In the genomic region with DNA sequence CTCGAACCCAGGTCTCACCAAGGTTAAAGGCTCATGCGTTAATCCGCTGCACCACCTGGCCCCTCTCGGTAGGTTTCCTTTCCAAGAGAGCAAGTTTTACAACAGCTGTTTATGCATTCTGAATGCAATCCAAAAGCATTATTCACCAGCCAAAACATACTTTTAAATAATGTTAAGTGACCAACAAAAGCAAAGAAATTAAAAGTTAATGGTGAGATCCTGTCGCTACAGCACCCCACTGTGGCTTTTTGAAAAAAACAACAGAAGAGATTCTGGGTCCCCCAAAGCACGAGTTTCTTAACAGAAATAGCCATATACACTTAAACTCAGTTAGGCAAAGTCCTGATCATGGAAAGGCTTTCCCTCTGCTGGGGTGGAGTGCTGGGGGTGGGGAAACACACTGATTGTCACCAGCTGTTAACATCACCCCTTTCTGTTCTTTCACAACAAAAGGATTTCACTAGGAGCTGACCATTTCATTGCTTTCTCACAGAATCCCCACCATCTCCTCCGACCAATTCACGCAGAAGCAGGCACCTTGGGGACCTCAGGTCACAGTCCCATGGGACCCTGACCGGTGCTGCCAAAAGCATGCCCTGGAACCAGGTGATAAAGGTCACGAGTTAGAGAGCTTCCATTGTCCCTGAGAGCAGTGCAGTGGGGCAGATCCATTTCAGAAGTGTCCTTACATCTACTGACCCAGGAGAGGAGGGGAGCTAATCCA, we compare ENCODE assay signal across 10 cellular contexts. TPM values are rescaled to one million over a fixed set of nuclear protein-coding genes. Genes with fewer than 3 reads are reported as not detected.
A peak's percentile ranks its signal among the peaks of the same experiment; 100 is the strongest.
DNase-seq lines count a peak whose midpoint lies in the region; ATAC-seq and TF ChIP-seq lines count a peak whose summit lies in the region.
"Had no signal": no experiment of that assay in that cellular context is flagged by ENCODE, and none has a peak within 500 bp of the region (broad histone marks: within the 10 kb centered on the region; RNA-seq: fewer than 3 reads in every experiment).

No MANE protein-coding gene starts in this region.

- TF ChIP-seq POLR2A in Peyer's patch (IDR thresholded peaks at IDR 0.05), result no peak

- in situ Hi-C loops in GM13977 (cut with MboI; ENCODE audit: low pct_unique_long_range_greater_than_20kb, low sequenced_read_pairs, unreplicated experiment), result no loop called here

- peak; percentile 17 for TF ChIP-seq CTCF in GM13977 (IDR thresholded peaks at IDR 0.05; ENCODE audit: extremely low read depth, insufficient read depth, missing control alignments)
- no peak for TF ChIP-seq CTCF in Peyer's patch (IDR thresholded peaks at IDR 0.05)

- H3K27me3 Mint-ChIP-seq in T-cell, result no peaks in the 10 kb centered on the region
- H3K27me3 Mint-ChIP-seq in activated CD4-positive, alpha-beta T cell treated with anti-CD3 and anti-CD28 coated beads, Interleukin-2, amount 10 ng/mL, durations not matched to agents 7 days and 5 days, result no peaks in the 10 kb centered on the region

- H3K4me1 Mint-ChIP-seq in T-cell, result peaks cover 0 to 8% (median 2%) of the 10 kb centered on the region in 3 donors
- peaks cover 2% of the 10 kb centered on the region for H3K4me1 Mint-ChIP-seq in activated CD4-positive, alpha-beta T cell treated with anti-CD3 and anti-CD28 coated beads, Interleukin-2, amount 10 ng/mL, durations not matched to agents 7 days and 5 days

- peaks cover 0 to 19% (median 0%) of the 10 kb centered on the region in 3 donors for H3K36me3 ChIP-seq in Peyer's patch

- POLR2A ChIA-PET in T-cell (lab: Charles Lee), result no interaction called here
- POLR2A ChIA-PET in activated CD4-positive, alpha-beta T cell treated with anti-CD3 and anti-CD28 coated beads, Interleukin-2, amount 10 ng/mL, durations not matched to agents 7 days and 5 days (lab: Charles Lee), result no interaction called here

- CTCF ChIA-PET in T-cell (lab: Charles Lee), result interaction anchor here in 1 of 2 donors (1.4 kb wide), 1 partner anchor 19 kb away, joined by 3 read pairs; no protein-coding TSS in a partner anchor
- CTCF ChIA-PET in activated CD4-positive, alpha-beta T cell treated with anti-CD3 and anti-CD28 coated beads, Interleukin-2, amount 10 ng/mL, durations not matched to agents 7 days and 5 days (lab: Charles Lee), result interaction anchor here (1.2 to 1.9 kb wide), 3 partner anchors 9 to 33 kb away, joined by 3 to 8 read pairs (median 5); no protein-coding TSS in a partner anchor

- no peaks in the 10 kb centered on the region for H3K4me1 ChIP-seq in Peyer's patch

- intact Hi-C loops in Right ventricle myocardium superior (cut with DNase I), result loop anchor here (2.0 kb wide), 1 partner anchor 49 kb away; no protein-coding TSS in a partner anchor

- no peaks in the 10 kb centered on the region for H3K9me3 Mint-ChIP-seq in T-cell
- no peaks in the 10 kb centered on the region for H3K9me3 Mint-ChIP-seq in activated CD4-positive, alpha-beta T cell treated with anti-CD3 and anti-CD28 coated beads, Interleukin-2, amount 10 ng/mL, durations not matched to agents 7 days and 5 days

- H3K36me3 Mint-ChIP-seq in T-cell, result peaks cover 66% of the 10 kb centered on the region
- H3K36me3 Mint-ChIP-seq in activated CD4-positive, alpha-beta T cell treated with anti-CD3 and anti-CD28 coated beads, Interleukin-2, amount 10 ng/mL, durations not matched to agents 7 days and 5 days (ENCODE audit: low read depth), result peaks cover 16% of the 10 kb centered on the region

- no peak overlapping the region for H3K4me3 Mint-ChIP-seq in T-cell
- no peak overlapping the region for H3K4me3 Mint-ChIP-seq in activated CD4-positive, alpha-beta T cell treated with anti-CD3 and anti-CD28 coated beads, Interleukin-2, amount 10 ng/mL, durations not matched to agents 7 days and 5 days

- H3K27ac Mint-ChIP-seq in T-cell, result no peak overlapping the region
- H3K27ac Mint-ChIP-seq in activated CD4-positive, alpha-beta T cell treated with anti-CD3 and anti-CD28 coated beads, Interleukin-2, amount 10 ng/mL, durations not matched to agents 7 days and 5 days, result no peak overlapping the region

- H3K27me3 ChIP-seq in Peyer's patch, result no peaks in the 10 kb centered on the region

- DNase-seq in GM13977 (ENCODE audit: low spot score) (no peak), Peyer's patch (no peak), Right ventricle myocardium superior (no peak), renal cortical epithelial cell (ENCODE audit: low read depth) (peak; percentile 79), globus pallidus (ENCODE audit: low spot score) (no peak), T-cell (no peak)
- DNase-seq in activated CD4-positive, alpha-beta T cell treated with anti-CD3 and anti-CD28 coated beads, Interleukin-2, amount 10 ng/mL, durations not matched to agents 7 days and 5 days, result no peak
- DNase-seq: cerebellar nuclear complex had no signal

- H3K9me3 ChIP-seq in Peyer's patch, result no peaks in the 10 kb centered on the region

- no peak overlapping the region for H3K4me3 ChIP-seq in Peyer's patch

- peak overlapping the region in 3 of 4 donors; percentile 9 to 38 (median 12) for H3K27ac ChIP-seq in Peyer's patch
- H3K27ac ChIP-seq: HL-60 had no signal

- ATAC-seq in Right ventricle myocardium superior (ENCODE audit: poor library complexity), result peak; percentile 71
- ATAC-seq in GM21723 (IDR thresholded peaks at IDR 0.05; ENCODE audit: unreplicated experiment), result no peak
- ATAC-seq in T-cell (replicated peaks in 1 of 4), result no peak

RNA-seq across cellular contexts. Expression of a gene that starts 51.2 kb away (rescaled TPM):
- total RNA-seq in Peyer's patch (100 to 1,000 TPM in 1 of 4 donors, 10 to 100 TPM in 3; 46.3 to 206 (median 60.5) TPM), Right ventricle myocardium superior (13.0 TPM), renal cortical epithelial cell (4.7 and 24.5 TPM in 2 replicates), T-cell (10 to 100 TPM; 17.3 to 24.8 (median 18.5) TPM)
- total RNA-seq in activated CD4-positive, alpha-beta T cell treated with anti-CD3 and anti-CD28 coated beads, Interleukin-2, amount 10 ng/mL, durations not matched to agents 7 days and 5 days, result 10 to 100 TPM; 12.2 to 14.4 TPM
